In genomic region chr7:24757799-24758275, GRCh38 we compare ENCODE assay signal across 8 cellular contexts. TPM values are rescaled to one million over a fixed set of nuclear protein-coding genes. Genes with fewer than 3 reads are reported as not detected.
DNase-seq lines count a peak whose midpoint lies in the region; ATAC-seq and TF ChIP-seq lines count a peak whose summit lies in the region.

No MANE protein-coding gene starts in this region.

- TF ChIP-seq CTCF in MM.1S (IDR thresholded peaks at IDR 0.05; ENCODE audit: low read length) = no peak
- TF ChIP-seq CTCF in upper lobe of left lung (IDR thresholded peaks at IDR 0.05) = no peak

- H3K36me3 ChIP-seq in CD4-positive, CD25-positive, alpha-beta regulatory T cell (ENCODE audit: control insufficient read depth, insufficient read depth, low read length) = no peaks in the 10 kb centered on the region
- H3K36me3 ChIP-seq in MM.1S (replicated peaks; ENCODE audit: insufficient read depth, low read length) = no peaks in the 10 kb centered on the region
- no peaks in the 10 kb centered on the region for H3K36me3 ChIP-seq in upper lobe of left lung

- no peaks in the 10 kb centered on the region for H3F3A ChIP-seq in MM.1S (ENCODE audit: insufficient read depth, low read length)

- no peaks in the 10 kb centered on the region for H3K9me3 ChIP-seq in CD4-positive, CD25-positive, alpha-beta regulatory T cell (ENCODE audit: control insufficient read depth in 2 of 2, low read length in 2 of 2)
- no peaks in the 10 kb centered on the region for H3K9me3 ChIP-seq in MM.1S (replicated peaks; ENCODE audit: insufficient read depth, low read length)
- no peaks in the 10 kb centered on the region for H3K9me3 ChIP-seq in upper lobe of left lung

- H3K9me2 ChIP-seq in MM.1S (replicated peaks; ENCODE audit: insufficient read depth, low read length) = no peaks in the 10 kb centered on the region

- peaks cover 11% of the 10 kb centered on the region for H3K4me1 ChIP-seq in CD4-positive, CD25-positive, alpha-beta regulatory T cell (ENCODE audit: control insufficient read depth, insufficient read depth, low read length, poor library complexity, severe bottlenecking)
- H3K4me1 ChIP-seq in MM.1S (ENCODE audit: low read length) (no peaks in the 10 kb centered on the region), upper lobe of left lung (peaks cover 8 to 14% (median 10%) of the 10 kb centered on the region in 4 donors)

- H3K4me2 ChIP-seq in MM.1S (ENCODE audit: low read depth, low read length) = peak overlapping the region; percentile 76

- no peak for ATAC-seq in CD4-positive, CD25-positive, alpha-beta regulatory T cell (ENCODE audit: low read depth in 2 of 2)
- ATAC-seq in GM21528 (IDR thresholded peaks at IDR 0.05; ENCODE audit: low FRiP score, unreplicated experiment) (peak; percentile 24), upper lobe of left lung (ENCODE audit: low FRiP score in 2 of 2) (peak; percentile 52 to 67)

- peaks cover 0 to 22% (median 14%) of the 10 kb centered on the region in 4 donors for H3K4me1 Mint-ChIP-seq in CD4-positive, CD25-positive, alpha-beta regulatory T cell

- peak overlapping the region; percentile 76 for H2AFZ ChIP-seq in MM.1S (ENCODE audit: low read length)

- H3K9ac ChIP-seq in MM.1S (ENCODE audit: low read length) = peak overlapping the region; percentile 48; the same call in 1 of the 2 replicates

- H3K27ac Mint-ChIP-seq in CD4-positive, CD25-positive, alpha-beta regulatory T cell = no peak overlapping the region

- peaks cover 41% of the 10 kb centered on the region for H3K27me3 ChIP-seq in CD4-positive, CD25-positive, alpha-beta regulatory T cell (ENCODE audit: control insufficient read depth, insufficient read depth, low read length)
- H3K27me3 ChIP-seq in MM.1S (replicated peaks; ENCODE audit: insufficient read depth, low read length) (no peaks in the 10 kb centered on the region), upper lobe of left lung (peaks cover 0 to 10% (median 5%) of the 10 kb centered on the region in 4 donors)

- H3K27me3 Mint-ChIP-seq in CD4-positive, CD25-positive, alpha-beta regulatory T cell = peaks cover 72% of the 10 kb centered on the region

- H3K27ac ChIP-seq in CD4-positive, CD25-positive, alpha-beta regulatory T cell (ENCODE audit: insufficient read depth, low read length, poor library complexity, severe bottlenecking) = no peak overlapping the region
- H3K27ac ChIP-seq in MM.1S (ENCODE audit: low read length) = no peak overlapping the region
- peak overlapping the region; percentile 35 to 88 (median 60) for H3K27ac ChIP-seq in upper lobe of left lung

- H3K79me2 ChIP-seq in MM.1S (ENCODE audit: low read length) = no peaks in the 10 kb centered on the region

- H3K9me3 Mint-ChIP-seq in CD4-positive, CD25-positive, alpha-beta regulatory T cell = peaks cover 0 to 2% (median 0%) of the 10 kb centered on the region in 7 donors

- WGBS in upper lobe of left lung, 2 donors = 30 to 46% methylated on average over 11 to 20 of the region's 23 CpGs

- TF ChIP-seq POLR2A in upper lobe of left lung (IDR thresholded peaks at IDR 0.05) = no peak

- no peaks in the 10 kb centered on the region for H4K20me1 ChIP-seq in MM.1S (ENCODE audit: insufficient read depth, low read length)

- no peak for DNase-seq in CD4-positive, CD25-positive, alpha-beta regulatory T cell
- DNase-seq in MM.1S (no peak), dedifferentiated amniotic fluid mesenchymal stem cell (ENCODE audit: extremely low spot score) (peak; percentile 62), lung microvascular endothelial cell (ENCODE audit: low read depth in 2 of 2) (peak; percentile 40 to 49), upper lobe of left lung (no peak), cortex of kidney (lab: John Stamatoyannopoulos, UW) (no peak)
- DNase-seq in activated effector memory CD4-positive, alpha-beta T cell treated with Interleukin-2 at 50 U/mL for 16 hours = no peak

- peak overlapping the region; percentile 47 to 73 (median 57) for H3K4me3 Mint-ChIP-seq in CD4-positive, CD25-positive, alpha-beta regulatory T cell

- no peaks in the 10 kb centered on the region for H3K36me3 Mint-ChIP-seq in CD4-positive, CD25-positive, alpha-beta regulatory T cell

- H3K4me3 ChIP-seq in CD4-positive, CD25-positive, alpha-beta regulatory T cell (ENCODE audit: low read depth, low read length) = no peak overlapping the region
- H3K4me3 ChIP-seq in MM.1S (ENCODE audit: low read length) = peak overlapping the region; percentile 68
- H3K4me3 ChIP-seq in upper lobe of left lung = peak overlapping the region; percentile 24 to 83 (median 69)

- TF ChIP-seq EP300 in upper lobe of left lung (IDR thresholded peaks at IDR 0.05) = no peak

RNA-seq across cellular contexts. Expression of gene GSDME, which starts 0.6 kb away (rescaled TPM):
- total RNA-seq in CD4-positive, CD25-positive, alpha-beta regulatory T cell = not detected
- under 1 TPM in 3 of 4 donors, not detected in 1; 0.15 to 0.55 (median 0.38) TPM for polyA plus RNA-seq in CD4-positive, CD25-positive, alpha-beta regulatory T cell
- total RNA-seq in lung microvascular endothelial cell (8.3 and 22.2 TPM in 2 replicates), upper lobe of left lung (10 to 100 TPM in 2 of 6 donors, 1 to 10 TPM in 4; 3.8 to 41.9 (median 7.5) TPM)

Comparison
In these comparisons a context has a peak if more than half of its experiments do, and no peak if none do; other contexts are left out.
1. ATAC-seq: peak in GM21528 (single experiment) and upper lobe of left lung (2 of 2); none in CD4-positive, CD25-positive, alpha-beta regulatory T cell (0 of 2).
2. DNase-seq: peak in dedifferentiated amniotic fluid mesenchymal stem cell (single experiment) and lung microvascular endothelial cell (2 of 2); none in CD4-positive, CD25-positive, alpha-beta regulatory T cell (0 of 3), MM.1S (single experiment), upper lobe of left lung (0 of 2), activated effector memory CD4-positive, alpha-beta T cell treated with Interleukin-2 at 50 U/mL for 16 hours (single experiment) and cortex of kidney (single experiment).
3. H3K27ac ChIP-seq: peak in upper lobe of left lung (4 of 4); none in CD4-positive, CD25-positive, alpha-beta regulatory T cell (single experiment) and MM.1S (single experiment).